In genomic region chr20:57047281-57048026, GRCh38 we compare ENCODE assay signal across 12 cellular contexts.
A peak's percentile ranks its signal among the peaks of the same experiment; 100 is the strongest.
DNase-seq lines count a peak whose midpoint lies in the region; ATAC-seq and TF ChIP-seq lines count a peak whose summit lies in the region.
"Had no signal": no experiment of that assay in that cellular context is flagged by ENCODE, and none has a peak within 500 bp of the region (broad histone marks: within the 10 kb centered on the region; RNA-seq: fewer than 3 reads in every experiment).

No MANE protein-coding gene starts in this region.

- intact Hi-C loops in CD14-positive monocyte (cut with micrococcal nuclease): loop anchor here (2.0 to 5.0 kb wide), 2 partner anchors 495 to 497 kb away; no protein-coding TSS in a partner anchor

- no peaks in the 10 kb centered on the region for H3K4me1 Mint-ChIP-seq in CD14-positive monocyte
- H3K4me1 Mint-ChIP-seq in WTC11: peaks cover 7% of the 10 kb centered on the region; the same call in 1 of the 2 replicates
- H3K4me1 Mint-ChIP-seq: central memory CD8-positive, alpha-beta T cell had no signal

- POLR2A ChIA-PET in WTC11 (lab: Charles Lee): no interaction called here

- no peak overlapping the region for H3K4me3 ChIP-seq in Jurkat, Clone E6-1 (ENCODE audit: low read length)
- H3K4me3 ChIP-seq: gastrocnemius medialis, lung had no signal

- DNase-seq in CD14-positive monocyte (ENCODE audit: low spot score): peak; percentile 18
- peak; percentile 35 for DNase-seq in Jurkat, Clone E6-1 (ENCODE audit: low read depth, low spot score)
- DNase-seq in WTC11 (ENCODE audit: low spot score): no peak
- DNase-seq in mucosa of gallbladder (ENCODE audit: low spot score): peak; percentile 64
- no peak for DNase-seq in amniotic stem cell (lab: John Stamatoyannopoulos, UW)
- no peak for DNase-seq in central memory CD4-positive, alpha-beta T cell
- DNase-seq in activated CD4-positive, alpha-beta T cell treated with anti-CD3 and anti-CD28 coated beads, Interleukin-2, amount 50 U/mL, for 48 hours: no peak
- DNase-seq: activated T-cell treated with anti-CD3 and anti-CD28 coated beads, Interleukin-2, amount 50 U/mL, for 1 hour; gastrocnemius medialis had no signal

- CTCF ChIA-PET in WTC11 (lab: Charles Lee): interaction anchor here (0.9 to 1.6 kb wide), 2 partner anchors 24 to 26 kb away, joined by 3 to 4 read pairs; no protein-coding TSS in a partner anchor

- peaks cover 0 to 7% (median 1%) of the 10 kb centered on the region in 3 donors for H3K27me3 Mint-ChIP-seq in CD14-positive monocyte (ENCODE audit: low read depth in 3 of 3)
- no peaks in the 10 kb centered on the region for H3K27me3 Mint-ChIP-seq in WTC11 (ENCODE audit: low read depth)

- no peaks in the 10 kb centered on the region for H3K36me3 Mint-ChIP-seq in CD14-positive monocyte
- no peaks in the 10 kb centered on the region for H3K36me3 Mint-ChIP-seq in WTC11

- no peak overlapping the region for H3K27ac Mint-ChIP-seq in CD14-positive monocyte
- no peak overlapping the region for H3K27ac Mint-ChIP-seq in WTC11

- H3K9me3 Mint-ChIP-seq in CD14-positive monocyte (peaks cover 0 to 5% (median 0%) of the 10 kb centered on the region in 7 donors), WTC11 (no peaks in the 10 kb centered on the region)
- H3K9me3 Mint-ChIP-seq: central memory CD8-positive, alpha-beta T cell had no signal

- ATAC-seq in WTC11 (no peak), HG02938 (IDR thresholded peaks at IDR 0.05; ENCODE audit: unreplicated experiment) (no peak)
- ATAC-seq: gastrocnemius medialis had no signal

- TF ChIP-seq CTCF in CD14-positive monocyte (IDR thresholded peaks at IDR 0.05): no peak
- no peak for TF ChIP-seq CTCF in WTC11 (IDR thresholded peaks at IDR 0.05)

- no peak overlapping the region for H3K4me3 Mint-ChIP-seq in CD14-positive monocyte
- no peak overlapping the region for H3K4me3 Mint-ChIP-seq in WTC11
- H3K4me3 Mint-ChIP-seq: central memory CD8-positive, alpha-beta T cell had no signal

TF ChIP-seq in WTC11, 78 proteins besides CTCF, POLR2A, EP300 and RAD21:
- peak; percentile 56; the same call in 1 of the 2 replicates for TF ChIP-seq ZNF423 (CRISPR knock-in tag; IDR thresholded peaks at IDR 0.05)
- TF ChIP-seq, protein P1, sequence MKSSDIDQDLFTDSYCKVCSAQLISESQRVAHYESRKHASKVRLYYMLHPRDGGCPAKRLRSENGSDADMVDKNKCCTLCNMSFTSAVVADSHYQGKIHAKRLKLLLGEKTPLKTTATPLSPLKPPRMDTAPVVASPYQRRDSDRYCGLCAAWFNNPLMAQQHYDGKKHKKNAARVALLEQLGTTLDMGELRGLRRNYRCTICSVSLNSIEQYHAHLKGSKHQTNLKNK (CRISPR knock-in tag; IDR thresholded peaks at IDR 0.05): no peak
- TF ChIP-seq NR2C2 (CRISPR knock-in tag; IDR thresholded peaks at IDR 0.05): no peak
- TF ChIP-seq FOXK1 (CRISPR knock-in tag; IDR thresholded peaks at IDR 0.05): no peak

Comparison
In these comparisons a context has a peak if more than half of its experiments do, and no peak if none do; other contexts are left out.
1. DNase-seq: peak in CD14-positive monocyte (single experiment), Jurkat, Clone E6-1 (single experiment) and mucosa of gallbladder (single experiment); none in WTC11 (single experiment), amniotic stem cell (single experiment), central memory CD4-positive, alpha-beta T cell (single experiment) and activated CD4-positive, alpha-beta T cell treated with anti-CD3 and anti-CD28 coated beads, Interleukin-2, amount 50 U/mL, for 48 hours (0 of 2).